Comparison of ENCODE assay signal across 1 cellular context in genomic region chr11:68010058-68011041, GRCh38.
TF ChIP-seq lines count a peak whose summit lies in the region.

Gene ALDH3B1, plus strand, starts transcription at chr11:68010327. Its CDS starts 4,971 bp downstream, at chr11:68015298.

TF ChIP-seq in HepG2, 621 proteins besides CTCF, POLR2A, EP300 and RAD21 (continued from another document and continues in another):
- peak; percentile 81 for TF ChIP-seq ZNF280B (CRISPR knock-in tag; IDR thresholded peaks at IDR 0.05; ENCODE audit: borderline replicate concordance)
- no peak; the same call in 1 of the 2 replicates for TF ChIP-seq SALL2 (CRISPR knock-in tag; IDR thresholded peaks at IDR 0.05)
- TF ChIP-seq SKI (IDR thresholded peaks at IDR 0.05; ENCODE audit: partially characterized antibody) = no peak
- TF ChIP-seq ZNF317 (CRISPR knock-in tag; IDR thresholded peaks at IDR 0.05) = no peak; the same call in 1 of the 2 replicates
- peak; percentile 24 for TF ChIP-seq TEAD3 (CRISPR knock-in tag; optimal IDR thresholded peaks at IDR 0.05; ENCODE audit: borderline replicate concordance)
- TF ChIP-seq TRAFD1 (CRISPR knock-in tag; IDR thresholded peaks at IDR 0.05; ENCODE audit: borderline replicate concordance) = no peak
- TF ChIP-seq, protein P1, sequence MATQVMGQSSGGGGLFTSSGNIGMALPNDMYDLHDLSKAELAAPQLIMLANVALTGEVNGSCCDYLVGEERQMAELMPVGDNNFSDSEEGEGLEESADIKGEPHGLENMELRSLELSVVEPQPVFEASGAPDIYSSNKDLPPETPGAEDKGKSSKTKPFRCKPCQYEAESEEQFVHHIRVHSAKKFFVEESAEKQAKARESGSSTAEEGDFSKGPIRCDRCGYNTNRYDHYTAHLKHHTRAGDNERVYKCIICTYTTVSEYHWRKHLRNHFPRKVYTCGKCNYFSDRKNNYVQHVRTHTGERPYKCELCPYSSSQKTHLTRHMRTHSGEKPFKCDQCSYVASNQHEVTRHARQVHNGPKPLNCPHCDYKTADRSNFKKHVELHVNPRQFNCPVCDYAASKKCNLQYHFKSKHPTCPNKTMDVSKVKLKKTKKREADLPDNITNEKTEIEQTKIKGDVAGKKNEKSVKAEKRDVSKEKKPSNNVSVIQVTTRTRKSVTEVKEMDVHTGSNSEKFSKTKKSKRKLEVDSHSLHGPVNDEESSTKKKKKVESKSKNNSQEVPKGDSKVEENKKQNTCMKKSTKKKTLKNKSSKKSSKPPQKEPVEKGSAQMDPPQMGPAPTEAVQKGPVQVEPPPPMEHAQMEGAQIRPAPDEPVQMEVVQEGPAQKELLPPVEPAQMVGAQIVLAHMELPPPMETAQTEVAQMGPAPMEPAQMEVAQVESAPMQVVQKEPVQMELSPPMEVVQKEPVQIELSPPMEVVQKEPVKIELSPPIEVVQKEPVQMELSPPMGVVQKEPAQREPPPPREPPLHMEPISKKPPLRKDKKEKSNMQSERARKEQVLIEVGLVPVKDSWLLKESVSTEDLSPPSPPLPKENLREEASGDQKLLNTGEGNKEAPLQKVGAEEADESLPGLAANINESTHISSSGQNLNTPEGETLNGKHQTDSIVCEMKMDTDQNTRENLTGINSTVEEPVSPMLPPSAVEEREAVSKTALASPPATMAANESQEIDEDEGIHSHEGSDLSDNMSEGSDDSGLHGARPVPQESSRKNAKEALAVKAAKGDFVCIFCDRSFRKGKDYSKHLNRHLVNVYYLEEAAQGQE (IDR thresholded peaks at IDR 0.05; ENCODE audit: borderline replicate concordance in 1 of 2, low read depth in 1 of 2, low read length in 2 of 2) = no peak
- no peak for TF ChIP-seq ZNF484 (CRISPR knock-in tag; IDR thresholded peaks at IDR 0.05; ENCODE audit: borderline replicate concordance, low read depth)
- no peak for TF ChIP-seq ZNF510 (CRISPR knock-in tag; IDR thresholded peaks at IDR 0.05; ENCODE audit: low read depth)
- peak; percentile 69 for TF ChIP-seq ZNF501 (CRISPR knock-in tag; IDR thresholded peaks at IDR 0.05)
- TF ChIP-seq ZNF83 (CRISPR knock-in tag; IDR thresholded peaks at IDR 0.05; ENCODE audit: borderline replicate concordance) = no peak
- 0 out of 2 replicates have a peak, but pooled peaks have one; percentile 17 for TF ChIP-seq ZNF879 (CRISPR knock-in tag; IDR thresholded peaks at IDR 0.05)
- TF ChIP-seq, protein P2, sequence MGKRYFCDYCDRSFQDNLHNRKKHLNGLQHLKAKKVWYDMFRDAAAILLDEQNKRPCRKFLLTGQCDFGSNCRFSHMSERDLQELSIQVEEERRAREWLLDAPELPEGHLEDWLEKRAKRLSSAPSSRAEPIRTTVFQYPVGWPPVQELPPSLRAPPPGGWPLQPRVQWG (CRISPR knock-in tag; IDR thresholded peaks at IDR 0.05; ENCODE audit: borderline replicate concordance, low read depth) = no peak
- no peak for TF ChIP-seq ZNF558 (CRISPR knock-in tag; IDR thresholded peaks at IDR 0.05; ENCODE audit: borderline replicate concordance)
- TF ChIP-seq ZSCAN31 (CRISPR knock-in tag; IDR thresholded peaks at IDR 0.05; ENCODE audit: low read depth) = peak; percentile 87
- peak; percentile 73 for TF ChIP-seq EED (CRISPR knock-in tag; IDR thresholded peaks at IDR 0.05)
- peak; percentile 49; the same call in 1 of the 2 replicates for TF ChIP-seq ZNF281 (CRISPR knock-in tag; IDR thresholded peaks at IDR 0.05; ENCODE audit: borderline replicate concordance)
- TF ChIP-seq ZNF709 (CRISPR knock-in tag; IDR thresholded peaks at IDR 0.05) = peak; percentile 72
- no peak; the same call in 1 of the 2 replicates for TF ChIP-seq POLR2AphosphoS5 (IDR thresholded peaks at IDR 0.05; ENCODE audit: low read depth, low read length)
- TF ChIP-seq HCFC1 (IDR thresholded peaks at IDR 0.05; ENCODE audit: low read depth, low read length) = no peak
- peak; percentile 16; the same call in 1 of the 2 replicates for TF ChIP-seq ZSCAN21 (CRISPR knock-in tag; IDR thresholded peaks at IDR 0.05; ENCODE audit: borderline replicate concordance)
- TF ChIP-seq HES4 (CRISPR knock-in tag; IDR thresholded peaks at IDR 0.05; ENCODE audit: borderline replicate concordance) = 0 out of 2 replicates have a peak, but pooled peaks have one; percentile 64
- no peak for TF ChIP-seq ZNF407 (CRISPR knock-in tag; IDR thresholded peaks at IDR 0.05; ENCODE audit: not compliant biosample characterization)
- no peak for TF ChIP-seq MIXL1 (CRISPR knock-in tag; IDR thresholded peaks at IDR 0.05)
- TF ChIP-seq, protein P3, sequence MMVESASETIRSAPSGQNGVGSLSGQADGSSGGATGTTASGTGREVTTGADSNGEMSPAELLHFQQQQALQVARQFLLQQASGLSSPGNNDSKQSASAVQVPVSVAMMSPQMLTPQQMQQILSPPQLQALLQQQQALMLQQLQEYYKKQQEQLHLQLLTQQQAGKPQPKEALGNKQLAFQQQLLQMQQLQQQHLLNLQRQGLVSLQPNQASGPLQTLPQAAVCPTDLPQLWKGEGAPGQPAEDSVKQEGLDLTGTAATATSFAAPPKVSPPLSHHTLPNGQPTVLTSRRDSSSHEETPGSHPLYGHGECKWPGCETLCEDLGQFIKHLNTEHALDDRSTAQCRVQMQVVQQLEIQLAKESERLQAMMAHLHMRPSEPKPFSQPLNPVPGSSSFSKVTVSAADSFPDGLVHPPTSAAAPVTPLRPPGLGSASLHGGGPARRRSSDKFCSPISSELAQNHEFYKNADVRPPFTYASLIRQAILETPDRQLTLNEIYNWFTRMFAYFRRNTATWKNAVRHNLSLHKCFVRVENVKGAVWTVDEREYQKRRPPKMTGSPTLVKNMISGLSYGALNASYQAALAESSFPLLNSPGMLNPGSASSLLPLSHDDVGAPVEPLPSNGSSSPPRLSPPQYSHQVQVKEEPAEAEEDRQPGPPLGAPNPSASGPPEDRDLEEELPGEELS (CRISPR knock-in tag; IDR thresholded peaks at IDR 0.05) = no peak
- TF ChIP-seq AGO1 (IDR thresholded peaks at IDR 0.05; ENCODE audit: low read depth, low read length, poor library complexity, severe bottlenecking) = no peak
- no peak for TF ChIP-seq TERF1 (CRISPR knock-in tag; IDR thresholded peaks at IDR 0.05)
- no peak for TF ChIP-seq SMAD3 (CRISPR knock-in tag; IDR thresholded peaks at IDR 0.05)
- no peak for TF ChIP-seq XBP1 (CRISPR knock-in tag; IDR thresholded peaks at IDR 0.05)
- TF ChIP-seq PAF1 (CRISPR knock-in tag; IDR thresholded peaks at IDR 0.05) = no peak
- TF ChIP-seq BRF2 (CRISPR knock-in tag; IDR thresholded peaks at IDR 0.05) = no peak
- TF ChIP-seq HOXD1 (CRISPR knock-in tag; IDR thresholded peaks at IDR 0.05) = no peak
- TF ChIP-seq DR1 (CRISPR knock-in tag; IDR thresholded peaks at IDR 0.05) = peak; percentile 18; the same call in 1 of the 2 replicates
- no peak for TF ChIP-seq ZNF644 (CRISPR knock-in tag; IDR thresholded peaks at IDR 0.05; ENCODE audit: low read depth)
